14 cellular contexts compared by ENCODE assay signal in the genomic region with DNA sequence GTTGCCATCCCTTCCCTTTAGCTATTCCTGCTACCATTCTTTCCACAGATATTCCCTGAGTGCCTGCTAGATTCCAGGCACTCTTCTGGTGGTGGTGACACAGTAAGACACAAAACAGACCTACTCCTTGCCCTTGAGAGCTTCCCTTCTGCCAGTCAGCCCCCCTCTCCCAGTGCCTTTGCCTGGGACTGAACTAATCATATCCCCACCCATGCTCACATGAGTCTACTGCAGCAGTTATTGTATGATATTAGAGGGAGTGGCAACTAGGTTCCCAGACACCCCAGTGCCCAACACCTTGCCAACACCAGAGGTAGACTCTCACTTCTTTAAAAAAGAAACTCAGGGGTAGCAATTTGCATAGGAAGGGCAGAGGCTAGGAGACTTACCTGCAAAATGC. TPM values are rescaled to one million over a fixed set of nuclear protein-coding genes. Genes with fewer than 3 reads are reported as not detected.
DNase-seq lines count a peak whose midpoint lies in the region; ATAC-seq and TF ChIP-seq lines count a peak whose summit lies in the region.
"Had no signal": no experiment of that assay in that cellular context is flagged by ENCODE, and none has a peak within 500 bp of the region (broad histone marks: within the 10 kb centered on the region; RNA-seq: fewer than 3 reads in every experiment).

No MANE protein-coding gene starts in this region.

- H4K20me1 ChIP-seq in DOHH2 (ENCODE audit: control insufficient read depth, insufficient read depth, low read depth, low read length) (no peaks in the 10 kb centered on the region), hepatocyte (ENCODE audit: insufficient read depth, poor library complexity, severe bottlenecking) (no peaks in the 10 kb centered on the region)

- H3K9me2 ChIP-seq in DOHH2 (replicated peaks; ENCODE audit: control insufficient read depth, low read length): no peaks in the 10 kb centered on the region
- no peaks in the 10 kb centered on the region for H3K9me2 ChIP-seq in hepatocyte (replicated peaks; ENCODE audit: insufficient read depth)

- no peak overlapping the region for H3K14ac ChIP-seq in mesenchymal stem cell (ENCODE audit: low read length in 2 of 2)

- no peak overlapping the region for H2BK12ac ChIP-seq in mesenchymal stem cell (ENCODE audit: low read length in 2 of 2)

- POLR2A ChIA-PET in A673 (lab: Charles Lee; ENCODE audit: low non-redundant PET): no interaction called here
- POLR2A ChIA-PET in activated naive CD8-positive, alpha-beta T cell treated with anti-CD3 and anti-CD28 coated beads, Interleukin-2, amount 10 ng/mL, durations not matched to agents 7 days and 5 days (lab: Charles Lee): interaction anchor here (0.6 to 1.5 kb wide), 6 partner anchors 8 to 1843 kb away, joined by 3 to 4 read pairs (median 3); partner anchors contain the start of gene LCLAT1

- H3K18ac ChIP-seq in mesenchymal stem cell (ENCODE audit: low read depth in 1 of 2, low read length in 2 of 2): no peak overlapping the region

- H3K27me3 ChIP-seq in A673 (replicated peaks; ENCODE audit: insufficient read depth, low read depth, low read length, poor library complexity) (no peaks in the 10 kb centered on the region), DOHH2 (ENCODE audit: control insufficient read depth, low read length) (no peaks in the 10 kb centered on the region), mesenchymal stem cell (ENCODE audit: control insufficient read depth in 1 of 2, insufficient read depth in 1 of 2, low read length in 2 of 2) (peaks cover 28 to 49% of the 10 kb centered on the region in 2 experiments), hepatocyte (no peaks in the 10 kb centered on the region), tibial artery (no peaks in the 10 kb centered on the region)
- H3K27me3 ChIP-seq: colonic mucosa, MG63 had no signal

- no peaks in the 10 kb centered on the region for H3K9me3 Mint-ChIP-seq in activated naive CD8-positive, alpha-beta T cell treated with anti-CD3 and anti-CD28 coated beads, Interleukin-2, amount 10 ng/mL, durations not matched to agents 7 days and 5 days
- H3K9me3 Mint-ChIP-seq: CD14-positive monocyte had no signal

- H3K4me1 ChIP-seq in A673 (ENCODE audit: insufficient read depth, low read length, poor library complexity, severe bottlenecking) (peaks cover 16% of the 10 kb centered on the region), DOHH2 (ENCODE audit: control insufficient read depth, low read length) (peaks cover 34% of the 10 kb centered on the region), mesenchymal stem cell (ENCODE audit: control insufficient read depth, insufficient read depth, low read depth, low read length) (peaks cover 3% of the 10 kb centered on the region), hepatocyte (ENCODE audit: insufficient read depth) (peaks cover 6% of the 10 kb centered on the region), tibial artery (peaks cover 6 to 34% (median 24%) of the 10 kb centered on the region in 4 donors)
- H3K4me1 ChIP-seq: colonic mucosa had no signal

- H3K36me3 Mint-ChIP-seq in activated naive CD8-positive, alpha-beta T cell treated with anti-CD3 and anti-CD28 coated beads, Interleukin-2, amount 10 ng/mL, durations not matched to agents 7 days and 5 days: peaks cover 1% of the 10 kb centered on the region
- H3K36me3 Mint-ChIP-seq: CD14-positive monocyte had no signal

- H2BK5ac ChIP-seq in mesenchymal stem cell (ENCODE audit: low read depth, low read length, poor library complexity, severe bottlenecking): no peak overlapping the region

- CTCF ChIA-PET in A673 (lab: Charles Lee): interaction anchor here (0.5 kb wide), 1 partner anchor 15 kb away, joined by 3 read pairs; no protein-coding TSS in a partner anchor

- H3K9me3 ChIP-seq in A673 (ENCODE audit: low read depth, low read length, poor library complexity, severe bottlenecking) (no peaks in the 10 kb centered on the region), DOHH2 (ENCODE audit: control insufficient read depth, insufficient read depth, low read length) (no peaks in the 10 kb centered on the region), mesenchymal stem cell (ENCODE audit: control insufficient read depth, low read length) (no peaks in the 10 kb centered on the region), hepatocyte (ENCODE audit: low read depth) (no peaks in the 10 kb centered on the region), tibial artery (no peaks in the 10 kb centered on the region)
- H3K9me3 ChIP-seq: colonic mucosa, MG63 had no signal

- no peak overlapping the region for H3K4ac ChIP-seq in mesenchymal stem cell (ENCODE audit: low read depth in 1 of 2, low read length in 2 of 2)

- H3K4me2 ChIP-seq in DOHH2 (ENCODE audit: low read length): peak overlapping the region; percentile 93
- H3K4me2 ChIP-seq in mesenchymal stem cell (ENCODE audit: low read length, poor library complexity, severe bottlenecking): no peak overlapping the region
- H3K4me2 ChIP-seq in hepatocyte: no peak overlapping the region

- H2AFZ ChIP-seq in mesenchymal stem cell (ENCODE audit: low read depth, low read length) (no peak overlapping the region), hepatocyte (no peak overlapping the region)

- no peaks in the 10 kb centered on the region for H3K27me3 Mint-ChIP-seq in activated naive CD8-positive, alpha-beta T cell treated with anti-CD3 and anti-CD28 coated beads, Interleukin-2, amount 10 ng/mL, durations not matched to agents 7 days and 5 days

- H3K4me3 ChIP-seq in A673 (ENCODE audit: low read depth, low read length, poor library complexity, severe bottlenecking) (no peak overlapping the region), DOHH2 (ENCODE audit: low read length) (peak overlapping the region; percentile 38), mesenchymal stem cell (ENCODE audit: insufficient read depth in 1 of 2, low read depth in 1 of 2, low read length in 2 of 2) (no peak overlapping the region), hepatocyte (no peak overlapping the region), tibial artery (no peak overlapping the region)
- H3K4me3 ChIP-seq: colonic mucosa, MG63 had no signal

- no peak for TF ChIP-seq CTCF in A673 (conservative IDR thresholded peaks at IDR 0.05; ENCODE audit: low read depth, low read length)
- no peak for TF ChIP-seq CTCF in DOHH2 (IDR thresholded peaks at IDR 0.05; ENCODE audit: low read depth, low read length, poor library complexity, severe bottlenecking)
- TF ChIP-seq CTCF in hepatocyte (IDR thresholded peaks at IDR 0.05; ENCODE audit: poor library complexity): no peak
- TF ChIP-seq CTCF in tibial artery (IDR thresholded peaks at IDR 0.05): no peak

- H3K4me3 Mint-ChIP-seq in activated naive CD8-positive, alpha-beta T cell treated with anti-CD3 and anti-CD28 coated beads, Interleukin-2, amount 10 ng/mL, durations not matched to agents 7 days and 5 days: no peak overlapping the region

- no peaks in the 10 kb centered on the region for H3K36me3 ChIP-seq in A673 (ENCODE audit: insufficient read depth, low read length, poor library complexity, severe bottlenecking)
- H3K36me3 ChIP-seq in DOHH2 (ENCODE audit: control insufficient read depth, low read length): no peaks in the 10 kb centered on the region
- H3K36me3 ChIP-seq in mesenchymal stem cell (ENCODE audit: control insufficient read depth in 1 of 2, insufficient read depth in 2 of 2, low read depth in 1 of 2, low read length in 2 of 2): no peaks in the 10 kb centered on the region
- no peaks in the 10 kb centered on the region for H3K36me3 ChIP-seq in hepatocyte (replicated peaks; ENCODE audit: insufficient read depth, low read depth)
- no peaks in the 10 kb centered on the region for H3K36me3 ChIP-seq in tibial artery
- H3K36me3 ChIP-seq: colonic mucosa, MG63 had no signal

- BruUV-seq in A673 (replicated peaks; lab: Mats Ljungman, UMichigan): no TSS peak

- H4K91ac ChIP-seq in mesenchymal stem cell (ENCODE audit: low read length): no peak overlapping the region

- no peak overlapping the region for H2AK5ac ChIP-seq in mesenchymal stem cell (ENCODE audit: low read length, severe bottlenecking)

- intact Hi-C loops in A673 (cut with micrococcal nuclease; ENCODE audit: unreplicated experiment) (no loop called here), tibial artery (cut with DNase I; ENCODE audit: low total_unique reads) (loop anchor here (10.0 kb wide), 1 partner anchor 141 kb away; no protein-coding TSS in a partner anchor)

- ATAC-seq in activated naive CD8-positive, alpha-beta T cell treated with anti-CD3 and anti-CD28 coated beads, Interleukin-2, amount 10 ng/mL, durations not matched to agents 7 days and 5 days (ENCODE audit: low read depth): no peak
- no peak for ATAC-seq in HG02759 (IDR thresholded peaks at IDR 0.05; ENCODE audit: unreplicated experiment)

- no peaks in the 10 kb centered on the region for H3K79me1 ChIP-seq in mesenchymal stem cell (replicated peaks; ENCODE audit: low read length, poor library complexity, severe bottlenecking)

- H3K79me2 ChIP-seq in DOHH2 (ENCODE audit: control insufficient read depth, low read length) (no peaks in the 10 kb centered on the region), hepatocyte (no peaks in the 10 kb centered on the region)

- H3F3A ChIP-seq in DOHH2 (ENCODE audit: control insufficient read depth, insufficient read depth): peaks cover 4% of the 10 kb centered on the region; the same call in 1 of the 2 replicates

- H3K23ac ChIP-seq in mesenchymal stem cell (ENCODE audit: low read length in 2 of 2): no peak overlapping the region

- H2BK15ac ChIP-seq in mesenchymal stem cell (ENCODE audit: low read depth, poor library complexity, severe bottlenecking): no peak overlapping the region

- DNase-seq in A673 (ENCODE audit: low spot score) (no peak), mesenchymal stem cell (no peak), hepatocyte (ENCODE audit: low spot score) (no peak), tibial artery (no peak)
- DNase-seq in activated naive CD8-positive, alpha-beta T cell treated with anti-CD3 and anti-CD28 coated beads, Interleukin-2, amount 10 ng/mL, durations not matched to agents 7 days and 5 days: no peak
- no peak for DNase-seq in stimulated activated CD4-positive, alpha-beta T cell treated with anti-CD3 and anti-CD28 coated beads, Interleukin-4, amount 100 ng/mL, for 4 hours
- DNase-seq: colonic mucosa; MG63; NCI-H2227 treated with DMSO at 0.1 percent for 48 hours; OCI-M1; stimulated activated CD4-positive, alpha-beta T cell treated with anti-CD3 and anti-CD28 coated beads, Interleukin-12 subunit alpha, Interleukin-12 subunit beta, amount 100 ng/mL, for 4 hours had no signal

- H3K9ac ChIP-seq in mesenchymal stem cell (ENCODE audit: low read length): no peak overlapping the region

- peak overlapping the region; percentile 71 for H3K27ac ChIP-seq in A673 (ENCODE audit: low read depth, low read length, poor library complexity, severe bottlenecking)
- peak overlapping the region; percentile 54 for H3K27ac ChIP-seq in DOHH2 (ENCODE audit: low read depth, low read length)
- no peak overlapping the region for H3K27ac ChIP-seq in mesenchymal stem cell (ENCODE audit: low read length, poor library complexity, severe bottlenecking)
- no peak overlapping the region for H3K27ac ChIP-seq in hepatocyte
- no peak overlapping the region for H3K27ac ChIP-seq in tibial artery

- peaks cover 36% of the 10 kb centered on the region for H3K4me1 Mint-ChIP-seq in activated naive CD8-positive, alpha-beta T cell treated with anti-CD3 and anti-CD28 coated beads, Interleukin-2, amount 10 ng/mL, durations not matched to agents 7 days and 5 days

- peak overlapping the region; percentile 99 for H3K27ac Mint-ChIP-seq in activated naive CD8-positive, alpha-beta T cell treated with anti-CD3 and anti-CD28 coated beads, Interleukin-2, amount 10 ng/mL, durations not matched to agents 7 days and 5 days

- no peak overlapping the region for H4K8ac ChIP-seq in mesenchymal stem cell (ENCODE audit: low read length)

- H2BK120ac ChIP-seq in mesenchymal stem cell (ENCODE audit: low read depth, low read length): peak overlapping the region; percentile 2

RNA-seq across cellular contexts. Expression of gene LBH, which starts 7.2 kb away (rescaled TPM):
- 114 and 140 TPM in 2 replicates for total RNA-seq in A673 (2021)
- total RNA-seq in activated naive CD8-positive, alpha-beta T cell treated with anti-CD3 and anti-CD28 coated beads, Interleukin-2, amount 10 ng/mL, durations not matched to agents 7 days and 5 days: 100 to 1,000 TPM; 169 to 186 TPM
- 76.4 TPM for polyA plus RNA-seq in mesenchymal stem cell (2013, experiment 1 of 2)
- 77.4 TPM for polyA plus RNA-seq in mesenchymal stem cell (2013, experiment 2 of 2)
- 75.9 and 98.3 TPM in 2 replicates for total RNA-seq in hepatocyte
- 54.1 and 54.2 TPM in 2 replicates for polyA plus RNA-seq in hepatocyte

Comparison
In these comparisons a context has a peak if more than half of its experiments do, and no peak if none do; other contexts are left out.
1. H3K27ac ChIP-seq: peak in A673 (single experiment) and DOHH2 (single experiment); none in mesenchymal stem cell (single experiment), hepatocyte (single experiment) and tibial artery (0 of 2).